In the genomic region with DNA sequence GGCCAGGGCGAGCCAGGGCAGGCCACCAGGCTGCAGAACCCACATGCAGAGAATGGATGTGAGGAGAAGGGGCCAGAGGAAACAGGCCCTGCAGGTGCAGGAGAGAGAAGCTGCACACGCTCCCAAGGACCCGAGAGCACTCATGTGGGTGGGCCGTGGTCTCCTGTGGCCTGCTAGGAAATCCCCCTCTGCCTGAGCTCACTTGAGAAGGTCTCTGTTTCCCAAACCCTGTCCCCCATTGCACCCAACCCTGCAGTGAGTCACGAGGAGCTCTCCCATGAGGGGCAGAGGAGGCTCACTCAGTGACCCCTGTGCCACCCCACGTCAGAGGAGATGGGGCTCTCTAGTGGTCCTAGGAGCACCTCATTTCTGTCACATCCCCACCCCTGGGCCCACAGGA, we compare ENCODE assay signal across 13 cellular contexts.
DNase-seq lines count a peak whose midpoint lies in the region; ATAC-seq, FAIRE-seq and TF ChIP-seq lines count a peak whose summit lies in the region.
"Had no signal": no experiment of that assay in that cellular context is flagged by ENCODE, and none has a peak within 500 bp of the region (broad histone marks: within the 10 kb centered on the region; RNA-seq: fewer than 3 reads in every experiment).

No MANE protein-coding gene starts in this region.

- no peaks in the 10 kb centered on the region for H3K27me3 Mint-ChIP-seq in activated naive CD4-positive, alpha-beta T cell treated with anti-CD3 and anti-CD28 coated beads, Interleukin-2, amount 50 U/mL, for 24 hours

- H3K4me1 ChIP-seq in Loucy (ENCODE audit: insufficient read depth, low read length, poor library complexity, severe bottlenecking) = peaks cover 40% of the 10 kb centered on the region

- no peaks in the 10 kb centered on the region for H3K9me3 Mint-ChIP-seq in activated naive CD4-positive, alpha-beta T cell treated with anti-CD3 and anti-CD28 coated beads, Interleukin-2, amount 50 U/mL, for 24 hours
- H3K9me3 Mint-ChIP-seq: nephron had no signal

- H3K36me3 ChIP-seq in Loucy (ENCODE audit: insufficient read depth, low read length) = no peaks in the 10 kb centered on the region

- no peaks in the 10 kb centered on the region for H3K9me2 ChIP-seq in Loucy (replicated peaks; ENCODE audit: low read depth, low read length)

- peak overlapping the region; percentile 76 for H3K27ac Mint-ChIP-seq in activated naive CD4-positive, alpha-beta T cell treated with anti-CD3 and anti-CD28 coated beads, Interleukin-2, amount 50 U/mL, for 24 hours
- H3K27ac Mint-ChIP-seq: nephron had no signal

- no peaks in the 10 kb centered on the region for H3K9me3 ChIP-seq in Loucy (ENCODE audit: insufficient read depth, low read depth, low read length)

- DNase-seq in GM18507 (ENCODE audit: extremely low spot score, insufficient read length, low read depth) (no peak), NCI-H526 (lab: John Stamatoyannopoulos, UW) (no peak), GDM1 (lab: John Stamatoyannopoulos, UW) (no peak)
- DNase-seq in stimulated activated CD8-positive, alpha-beta memory T cell treated with anti-CD3 and anti-CD28 coated beads, Interleukin-12 subunit alpha, Interleukin-12 subunit beta, amount 100 ng/mL, for 24 hours (ENCODE audit: extremely low read depth) = peak; percentile 54
- DNase-seq: DMS153, IMR-90, NCI-H748 treated with DMSO at 0.1 percent for 48 hours had no signal

- H3K4me1 Mint-ChIP-seq in activated naive CD4-positive, alpha-beta T cell treated with anti-CD3 and anti-CD28 coated beads, Interleukin-2, amount 50 U/mL, for 24 hours = peaks cover 80% of the 10 kb centered on the region

- no peak for ATAC-seq in GM21526 (IDR thresholded peaks at IDR 0.05; ENCODE audit: low FRiP score, unreplicated experiment)
- no peak for ATAC-seq in HG03565 (IDR thresholded peaks at IDR 0.05; ENCODE audit: unreplicated experiment)

- TF ChIP-seq CTCF in Loucy (conservative IDR thresholded peaks at IDR 0.05; ENCODE audit: low read length) = no peak

- FAIRE-seq in GM18507 (lab: Jason Lieb, UNC) = peak; percentile 83
- FAIRE-seq: colon had no signal

- H4K20me1 ChIP-seq in Loucy (ENCODE audit: insufficient read depth, low read length, poor library complexity, severe bottlenecking) = no peaks in the 10 kb centered on the region

- peak overlapping the region; percentile 20; the same call in 1 of the 2 replicates for H2AFZ ChIP-seq in Loucy (ENCODE audit: low read length)

- no peaks in the 10 kb centered on the region for H3K79me2 ChIP-seq in Loucy (ENCODE audit: insufficient read depth, low read length)

- peaks cover 10% of the 10 kb centered on the region; the same call in 1 of the 2 replicates for H3F3A ChIP-seq in Loucy (ENCODE audit: low read depth)

- no peak overlapping the region for H3K4me3 ChIP-seq in Loucy (ENCODE audit: low read length, poor library complexity, severe bottlenecking)

- H3K9ac ChIP-seq in Loucy (ENCODE audit: low read depth, low read length, poor library complexity, severe bottlenecking) = peak overlapping the region; percentile 5

- no peaks in the 10 kb centered on the region for H3K27me3 ChIP-seq in Loucy (ENCODE audit: insufficient read depth, low read length, poor library complexity, severe bottlenecking)

- peak overlapping the region; percentile 51 for H3K4me3 Mint-ChIP-seq in activated naive CD4-positive, alpha-beta T cell treated with anti-CD3 and anti-CD28 coated beads, Interleukin-2, amount 50 U/mL, for 24 hours
- H3K4me3 Mint-ChIP-seq: nephron had no signal

- no peak overlapping the region for H3K4me2 ChIP-seq in Loucy (ENCODE audit: low read depth, low read length, poor library complexity, severe bottlenecking)

- H3K36me3 Mint-ChIP-seq in activated naive CD4-positive, alpha-beta T cell treated with anti-CD3 and anti-CD28 coated beads, Interleukin-2, amount 50 U/mL, for 24 hours = no peaks in the 10 kb centered on the region
